ENCODE assay signal across 8 cellular contexts in genomic region chr2:182866461-182867369, GRCh38. TPM values are rescaled to one million over a fixed set of nuclear protein-coding genes. Genes with fewer than 3 reads are reported as not detected.
DNase-seq lines count a peak whose midpoint lies in the region; ATAC-seq and TF ChIP-seq lines count a peak whose summit lies in the region.

Gene FRZB, minus strand, starts transcription at chr2:182866637. Its CDS starts 85 bp downstream, at chr2:182866552.

- peak within 1 kb of the TSS in 1 of 5 donors; percentile 25 for H3K27ac ChIP-seq in adrenal gland
- H3K27ac ChIP-seq in cardiac muscle cell: peak within 1 kb of the TSS; percentile 32
- no peak within 1 kb of the TSS for H3K27ac ChIP-seq in parathyroid adenoma

- H3K4me1 ChIP-seq in adrenal gland (replicated peaks in 1 of 2) (peaks cover 0 to 16% of the 10 kb centered on the region in 2 donors), cardiac muscle cell (ENCODE audit: low read depth) (peaks cover 23% of the 10 kb centered on the region), parathyroid adenoma (no peaks in the 10 kb centered on the region)

- no peak within 1 kb of the TSS for H3K9ac ChIP-seq in parathyroid adenoma

- H3K79me2 ChIP-seq in parathyroid adenoma: no peaks in the 10 kb centered on the region

- DNase-seq in DMS 273 (lab: John Stamatoyannopoulos, UW; ENCODE audit: unreplicated experiment) (peak; percentile 85), adrenal gland (peak; percentile 24 to 68 (median 57)), cardiac muscle cell (ENCODE audit: low read depth in 1 of 2, low spot score in 1 of 2) (peak; percentile 83 to 88), SKM-1 treated with dmso at 0.1 percent for 144 hours (lab: John Stamatoyannopoulos, UW; ENCODE audit: unreplicated experiment) (no peak), NCI-H1417 treated with DMSO at 0.1 percent for 48 hours (lab: John Stamatoyannopoulos, UW) (no peak)

- H3K27me3 Mint-ChIP-seq in IgD-negative memory B cell: peaks cover 54% of the 10 kb centered on the region

- H3K4me1 Mint-ChIP-seq in IgD-negative memory B cell: peaks cover 12 to 28% (median 17%) of the 10 kb centered on the region in 3 donors

- H3K36me3 Mint-ChIP-seq in IgD-negative memory B cell: no peaks in the 10 kb centered on the region

- H3K9me3 ChIP-seq in adrenal gland (replicated peaks in 1 of 3) (no peaks in the 10 kb centered on the region), cardiac muscle cell (ENCODE audit: low read depth) (no peaks in the 10 kb centered on the region), parathyroid adenoma (ENCODE audit: control insufficient read depth, low read length) (no peaks in the 10 kb centered on the region)

- intact Hi-C loops in adrenal gland (cut with DNase I): no loop called here

- H3K4me3 Mint-ChIP-seq in IgD-negative memory B cell: peak within 1 kb of the TSS; percentile 79 to 88 (median 82)

- no peak for ATAC-seq in GM18858 (IDR thresholded peaks at IDR 0.05; ENCODE audit: unreplicated experiment)

- H3K4me2 ChIP-seq in parathyroid adenoma (ENCODE audit: low read length): peak within 1 kb of the TSS; percentile 95

- no peaks in the 10 kb centered on the region for H3K36me3 ChIP-seq in adrenal gland (replicated peaks in 1 of 2)
- no peaks in the 10 kb centered on the region for H3K36me3 ChIP-seq in cardiac muscle cell
- H3K36me3 ChIP-seq in parathyroid adenoma (ENCODE audit: control insufficient read depth, insufficient read depth, low read length): no peaks in the 10 kb centered on the region

- TF ChIP-seq CTCF in adrenal gland (IDR thresholded peaks at IDR 0.05) (no peak), cardiac muscle cell (IDR thresholded peaks at IDR 0.05; ENCODE audit: low read depth, low read length) (no peak), parathyroid adenoma (IDR thresholded peaks at IDR 0.05) (no peak)

- no peaks in the 10 kb centered on the region for H3K27me3 ChIP-seq in adrenal gland
- H3K27me3 ChIP-seq in cardiac muscle cell: no peaks in the 10 kb centered on the region
- no peaks in the 10 kb centered on the region for H3K27me3 ChIP-seq in parathyroid adenoma (ENCODE audit: control insufficient read depth, insufficient read depth, low read length)

- peak within 1 kb of the TSS in 2 of 3 donors; percentile 11 to 83 for H3K27ac Mint-ChIP-seq in IgD-negative memory B cell

- no peak for TF ChIP-seq POLR2A in adrenal gland (IDR thresholded peaks at IDR 0.05)

- WGBS in adrenal gland, 4 donors: 1 to 4% (median 3%) methylated on average over 20 to 55 of the region's 55 CpGs

- peak within 1 kb of the TSS in 2 of 4 donors; percentile 10 to 60 for H3K4me3 ChIP-seq in adrenal gland
- H3K4me3 ChIP-seq in cardiac muscle cell: peak within 1 kb of the TSS; percentile 22
- peak within 1 kb of the TSS; percentile 48 for H3K4me3 ChIP-seq in parathyroid adenoma (ENCODE audit: low read depth, low read length)

- peak within 1 kb of the TSS; percentile 83 for H2AFZ ChIP-seq in parathyroid adenoma

- H3K9me3 Mint-ChIP-seq in IgD-negative memory B cell: no peaks in the 10 kb centered on the region

RNA-seq across cellular contexts. Expression of gene FRZB, which starts in this region (rescaled TPM):
- polyA plus RNA-seq in IgD-negative memory B cell: 0.90 TPM
- 1 to 10 TPM in 5 of 8 donors, under 1 TPM in 3; 0.30 to 1.9 (median 1.3) TPM for total RNA-seq in adrenal gland
- 1 to 10 TPM; 1.9 to 2.5 (median 2.2) TPM for polyA plus RNA-seq in adrenal gland
- total RNA-seq in cardiac muscle cell: 9.6 and 12.3 TPM in 2 replicates
- 23.9 and 26.6 TPM in 2 replicates for polyA plus RNA-seq in cardiac muscle cell

Comparison
In these comparisons a context has a peak if more than half of its experiments do, and no peak if none do; other contexts are left out.
1. DNase-seq: peak in DMS 273 (single experiment), adrenal gland (7 of 7) and cardiac muscle cell (2 of 2); none in SKM-1 treated with dmso at 0.1 percent for 144 hours (single experiment) and NCI-H1417 treated with DMSO at 0.1 percent for 48 hours (single experiment).